In the genomic region with DNA sequence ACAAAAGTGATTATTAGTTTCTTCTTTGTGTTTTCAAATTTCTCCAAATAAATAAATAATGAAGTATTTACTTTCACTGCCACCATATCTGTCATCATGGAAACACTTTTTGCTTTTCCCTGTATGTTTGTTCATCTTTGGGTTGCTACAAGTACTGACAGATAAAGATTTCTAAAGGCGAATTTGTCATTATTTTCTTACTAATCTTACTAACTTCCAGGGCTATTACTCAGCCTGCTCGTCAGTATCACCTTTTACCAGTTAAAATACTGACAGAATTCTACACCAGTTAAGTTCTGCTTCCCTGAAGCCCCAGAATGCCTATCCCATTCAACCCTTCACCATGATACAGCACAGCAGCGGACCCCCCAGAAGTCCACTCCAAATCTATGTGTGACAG, we compare ENCODE assay signal across 16 cellular contexts.
DNase-seq lines count a peak whose midpoint lies in the region; ATAC-seq, FAIRE-seq and TF ChIP-seq lines count a peak whose summit lies in the region.
"Had no signal": no experiment of that assay in that cellular context is flagged by ENCODE, and none has a peak within 500 bp of the region (broad histone marks: within the 10 kb centered on the region; RNA-seq: fewer than 3 reads in every experiment).

No MANE protein-coding gene starts in this region.

- WGBS in K562 (ENCODE audit: insufficient coverage, low coverage, missing lambda C conversion rate): 78% methylated on average over 3 of the region's 3 CpGs
- 90 to 91% methylated on average over 3 of the region's 3 CpGs for WGBS in lower leg skin, 2 donors

- H3K9me3 Mint-ChIP-seq in Calu3 (ENCODE audit: low read depth, unreplicated experiment): no peaks in the 10 kb centered on the region
- H3K9me3 Mint-ChIP-seq: CD4-positive, alpha-beta T cell had no signal

- H3K4me3 ChIP-seq in HCT116 (replicated peaks in 1 of 2; ENCODE audit: low read depth in 1 of 2, low read length in 2 of 2) (no peak overlapping the region), K562 (no peak overlapping the region), lower leg skin (ENCODE audit: low read depth, poor library complexity, severe bottlenecking) (no peak overlapping the region)

- no peak for TF ChIP-seq CTCF in Calu3 (IDR thresholded peaks at IDR 0.05; ENCODE audit: unreplicated experiment)
- TF ChIP-seq CTCF in HCT116 (IDR thresholded peaks at IDR 0.05 in 2 of 3, conservative IDR thresholded peaks at IDR 0.05 in 1 of 3; ENCODE audit: borderline replicate concordance in 1 of 3, insufficient read depth in 1 of 3, low read depth in 2 of 3, low read length in 2 of 3): no peak
- TF ChIP-seq CTCF in K562 (IDR thresholded peaks at IDR 0.05 in 2 of 3, conservative IDR thresholded peaks at IDR 0.05 in 1 of 3; ENCODE audit: insufficient read depth in 2 of 3, low read depth in 1 of 3, low read length in 3 of 3): no peak
- TF ChIP-seq CTCF in foreskin keratinocyte (conservative IDR thresholded peaks at IDR 0.05): no peak
- TF ChIP-seq CTCF in lower leg skin (IDR thresholded peaks at IDR 0.05): no peak

- H3K9ac ChIP-seq in HCT116 (ENCODE audit: low read length) (no peak overlapping the region), K562 (ENCODE audit: insufficient read depth in 1 of 2, low read depth in 2 of 2, low read length in 2 of 2) (no peak overlapping the region)

- DNase-seq in Calu3: no peak
- no peak for DNase-seq in HCT116 (ENCODE audit: low read depth, low spot score)
- no peak for DNase-seq in K562 (ENCODE audit: extremely low read depth in 1 of 4, low spot score in 3 of 4)
- peak; percentile 11 to 67 for DNase-seq in foreskin keratinocyte
- no peak for DNase-seq in lower leg skin (ENCODE audit: low spot score in 2 of 2)
- no peak for DNase-seq in posterior cingulate gyrus
- DNase-seq in stimulated activated CD4-positive, alpha-beta T cell treated with anti-CD3 and anti-CD28 coated beads, Interleukin-12 subunit alpha, Interleukin-12 subunit beta, amount 100 ng/mL, for 4 hours: no peak
- DNase-seq: ACHN; C1 segment of cervical spinal cord; CD4-positive, alpha-beta T cell; DMS79; GOT3; H9; KBM-7 had no signal

- TF ChIP-seq POLR2A in HCT116 (IDR thresholded peaks at IDR 0.05; ENCODE audit: borderline replicate concordance, extremely low read depth, insufficient read depth, insufficient read length) (no peak), K562 (conservative IDR thresholded peaks at IDR 0.05) (no peak), lower leg skin (IDR thresholded peaks at IDR 0.05) (no peak)

- H3K27ac Mint-ChIP-seq in Calu3 (ENCODE audit: unreplicated experiment): no peak overlapping the region
- H3K27ac Mint-ChIP-seq: B cell; CD4-positive, alpha-beta T cell had no signal

- H3K4me2 ChIP-seq in HCT116 (ENCODE audit: low read length) (no peak overlapping the region), K562 (ENCODE audit: insufficient read depth, low read length) (no peak overlapping the region)

- POLR2A ChIA-PET in HCT116 (lab: Charles Lee) (no interaction called here), K562 (lab: Yijun Ruan, JAX) (no interaction called here)

- H2AFZ ChIP-seq in HCT116 (ENCODE audit: low read depth, low read length, poor library complexity, severe bottlenecking): no peak overlapping the region
- no peak overlapping the region for H2AFZ ChIP-seq in K562 (ENCODE audit: low read depth, low read length)

- no peaks in the 10 kb centered on the region for H3K9me2 ChIP-seq in HCT116 (ENCODE audit: insufficient read depth)

- H3K27ac ChIP-seq in HCT116 (ENCODE audit: low read depth, low read length) (no peak overlapping the region), K562 (ENCODE audit: extremely low read depth, low read depth, low read length) (no peak overlapping the region), foreskin keratinocyte (peak overlapping the region; percentile 17)

- H3K36me3 ChIP-seq in HCT116 (ENCODE audit: control insufficient read depth in 1 of 2, insufficient read depth in 2 of 2, low read length in 2 of 2) (no peaks in the 10 kb centered on the region), K562 (ENCODE audit: control insufficient read depth, insufficient read depth, low read length) (peaks cover 26% of the 10 kb centered on the region)

- H4K20me1 ChIP-seq in HCT116 (ENCODE audit: insufficient read depth) (no peaks in the 10 kb centered on the region), K562 (replicated peaks; ENCODE audit: control insufficient read depth, insufficient read depth, low read length) (no peaks in the 10 kb centered on the region)

- H3K9me3 ChIP-seq in HCT116 (ENCODE audit: control insufficient read depth in 1 of 2, insufficient read depth in 1 of 2, low read depth in 1 of 2, low read length in 2 of 2) (no peaks in the 10 kb centered on the region), K562 (replicated peaks; ENCODE audit: control insufficient read depth, insufficient read depth, low read depth, low read length) (peaks cover 5% of the 10 kb centered on the region; the same call in 1 of the 2 replicates)

- in situ Hi-C loops in K562 (cut with MboI): no loop called here

- TF ChIP-seq EP300 in K562 (IDR thresholded peaks at IDR 0.05; ENCODE audit: low read length): no peak

- peaks cover 9% of the 10 kb centered on the region for H3K4me1 Mint-ChIP-seq in Calu3 (ENCODE audit: low read depth, unreplicated experiment)
- H3K4me1 Mint-ChIP-seq: B cell, H9 had no signal

- H3K4me3 Mint-ChIP-seq in Calu3 (ENCODE audit: low read depth, unreplicated experiment): no peak overlapping the region
- H3K4me3 Mint-ChIP-seq: B cell; CD4-positive, alpha-beta T cell; H9 had no signal

- CTCF ChIA-PET in Calu3 (lab: Charles Lee) (no interaction called here), HCT116 (lab: Charles Lee) (no interaction called here), K562 (lab: Yijun Ruan, JAX; ENCODE audit: low intra/inter-chr PET ratio) (no interaction called here)

- H3K36me3 Mint-ChIP-seq in Calu3 (ENCODE audit: insufficient read depth, unreplicated experiment): no peaks in the 10 kb centered on the region

- intact Hi-C loops in Calu3 (cut with micrococcal nuclease; ENCODE audit: unreplicated experiment): no loop called here
- intact Hi-C loops in HCT116 (cut with micrococcal nuclease): no loop called here
- intact Hi-C loops in K562 (cut with micrococcal nuclease): no loop called here
- intact Hi-C loops in lower leg skin (cut with DNase I; ENCODE audit: low total_unique reads): no loop called here
- intact Hi-C loops in posterior cingulate gyrus (cut with DNase I): no loop called here

- no peak for FAIRE-seq in K562 (lab: Jason Lieb, UNC)
- FAIRE-seq: GM12891 had no signal

- no peaks in the 10 kb centered on the region for H3K27me3 Mint-ChIP-seq in Calu3 (ENCODE audit: unreplicated experiment)

- TF ChIP-seq RAD21 in HCT116 (IDR thresholded peaks at IDR 0.05; ENCODE audit: low read depth) (no peak), K562 (CRISPR knock-in tag; conservative IDR thresholded peaks at IDR 0.05 in 1 of 2, IDR thresholded peaks at IDR 0.05 in 1 of 2) (no peak)

- BruUV-seq in Calu3 (replicated peaks; lab: Mats Ljungman, UMichigan) (TSS peak; percentile 24), HCT116 (replicated peaks; lab: Mats Ljungman, UMichigan) (TSS peak; percentile 10), K562 (replicated peaks; lab: Mats Ljungman, UMichigan) (no TSS peak)

- RAD21 ChIA-PET in HCT116 (lab: Charles Lee; ENCODE audit: low non-redundant PET in 1 of 2, low total read pairs in 2 of 2, uncharacterized antibody in 2 of 2, unreplicated experiment in 2 of 2): no interaction called here

- no peaks in the 10 kb centered on the region for H3K4me1 ChIP-seq in HCT116 (ENCODE audit: control insufficient read depth in 1 of 2, insufficient read depth in 2 of 2, low read length in 2 of 2)
- H3K4me1 ChIP-seq in K562 (replicated peaks in 1 of 2; ENCODE audit: control insufficient read depth in 2 of 2, insufficient read depth in 2 of 2, low read length in 2 of 2): no peaks in the 10 kb centered on the region
- peaks cover 7% of the 10 kb centered on the region for H3K4me1 ChIP-seq in foreskin keratinocyte

- H3K9me1 ChIP-seq in K562 (ENCODE audit: control insufficient read depth, insufficient read depth, low read length): no peaks in the 10 kb centered on the region

- ATAC-seq in HCT116 (no peak), K562 (no peak), foreskin keratinocyte (peak; percentile 78)

- H3K79me2 ChIP-seq in HCT116 (ENCODE audit: insufficient read depth, low read length): peaks cover 49% of the 10 kb centered on the region
- H3K79me2 ChIP-seq in K562 (ENCODE audit: control insufficient read depth, insufficient read depth, low read length): peaks cover 47% of the 10 kb centered on the region

- H3K27me3 ChIP-seq in HCT116 (ENCODE audit: insufficient read depth, low read length): no peaks in the 10 kb centered on the region
- H3K27me3 ChIP-seq in K562 (ENCODE audit: control insufficient read depth in 2 of 2, insufficient read depth in 2 of 2, low read length in 2 of 2): no peaks in the 10 kb centered on the region
- no peaks in the 10 kb centered on the region for H3K27me3 ChIP-seq in foreskin keratinocyte

TF ChIP-seq in HCT116, 20 proteins besides CTCF, POLR2A, EP300 and RAD21 (continues in another document):
- TF ChIP-seq TCF7L2 (IDR thresholded peaks at IDR 0.05; ENCODE audit: borderline replicate concordance, extremely low read depth, insufficient read depth, insufficient read length) (no peak), JUND (IDR thresholded peaks at IDR 0.05) (no peak)

TF ChIP-seq in K562, 482 proteins besides CTCF, POLR2A, EP300 and RAD21:
- TF ChIP-seq NFE2L1 (tag; IDR thresholded peaks at IDR 0.05; ENCODE audit: borderline replicate concordance, low read depth) (no peak), FOXA1 (IDR thresholded peaks at IDR 0.05; ENCODE audit: borderline replicate concordance) (0 out of 2 replicates have a peak, but pooled peaks have one; percentile 5)

Comparison
In these comparisons a context has a peak if more than half of its experiments do, and no peak if none do; other contexts are left out.
1. DNase-seq: peak in foreskin keratinocyte (2 of 2); none in Calu3 (single experiment), HCT116 (single experiment), K562 (0 of 4), lower leg skin (0 of 2), posterior cingulate gyrus (0 of 10) and stimulated activated CD4-positive, alpha-beta T cell treated with anti-CD3 and anti-CD28 coated beads, Interleukin-12 subunit alpha, Interleukin-12 subunit beta, amount 100 ng/mL, for 4 hours (single experiment).